ENCODE assay signal across 8 cellular contexts in the genomic region with DNA sequence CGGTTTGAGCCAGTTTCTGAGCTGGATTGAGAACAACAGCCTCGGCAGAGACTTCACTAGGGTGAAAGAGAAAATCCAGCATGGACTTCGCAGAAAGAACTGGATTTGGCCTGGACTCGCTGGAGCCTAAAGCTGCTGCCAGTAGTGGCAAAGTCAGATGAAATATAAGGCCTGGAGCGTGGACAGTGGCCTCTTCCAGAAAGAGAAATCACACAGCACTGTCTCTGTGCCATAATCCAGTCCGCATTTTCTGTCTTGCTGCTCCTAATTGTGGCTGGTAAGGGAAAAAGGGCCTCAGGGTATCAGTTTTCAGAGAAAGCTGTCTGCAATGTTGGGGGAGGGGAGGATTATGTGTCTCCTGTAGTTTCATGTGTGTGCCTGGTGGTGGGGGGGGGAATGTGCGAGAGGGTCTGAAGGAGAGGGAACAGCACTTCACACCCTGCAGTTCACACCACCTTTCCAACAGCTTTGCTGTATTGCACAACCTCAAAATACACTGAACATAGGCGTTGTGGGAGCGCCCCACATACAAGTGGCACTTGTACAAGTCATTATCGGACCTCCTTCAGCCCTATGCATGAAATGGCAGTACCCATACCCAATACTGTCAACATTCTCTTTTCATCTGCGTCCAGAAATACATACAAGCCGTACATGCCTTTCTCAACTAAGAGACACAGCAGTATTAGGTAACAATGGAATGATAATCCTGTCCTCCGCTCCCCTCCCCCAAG.
A peak's percentile ranks its signal among the peaks of the same experiment; 100 is the strongest.
DNase-seq lines count a peak whose midpoint lies in the region; ATAC-seq, FAIRE-seq and TF ChIP-seq lines count a peak whose summit lies in the region.

No MANE protein-coding gene starts in this region.

- H3K79me2 ChIP-seq in astrocyte (ENCODE audit: insufficient read depth, low read length) = no peaks in the 10 kb centered on the region
- no peaks in the 10 kb centered on the region for H3K79me2 ChIP-seq in hepatocyte

- peak overlapping the region; percentile 99 for H3K27ac Mint-ChIP-seq in astrocyte (ENCODE audit: unreplicated experiment)

- H3K4me1 ChIP-seq in astrocyte (ENCODE audit: insufficient read depth, low read length) (peaks cover 32% of the 10 kb centered on the region), hepatocyte (ENCODE audit: insufficient read depth) (peaks cover 32% of the 10 kb centered on the region), vagina (peaks cover 57% of the 10 kb centered on the region)

- H3K4me2 ChIP-seq in astrocyte (ENCODE audit: low read length) = peak overlapping the region; percentile 69
- H3K4me2 ChIP-seq in hepatocyte = peak overlapping the region; percentile 54

- peak overlapping the region; percentile 47 for H3K9ac ChIP-seq in astrocyte (ENCODE audit: low read length)

- peaks cover 53% of the 10 kb centered on the region for H3K4me1 Mint-ChIP-seq in astrocyte (ENCODE audit: low read depth, unreplicated experiment)

- no peak for TF ChIP-seq CTCF in astrocyte (IDR thresholded peaks at IDR 0.05; ENCODE audit: insufficient read depth, low read depth, low read length)
- no peak for TF ChIP-seq CTCF in hepatocyte (IDR thresholded peaks at IDR 0.05; ENCODE audit: poor library complexity)
- peak in 2 of 3 experiments; percentile 6 to 54 for TF ChIP-seq CTCF in vagina (IDR thresholded peaks at IDR 0.05)

- FAIRE-seq in astrocyte (lab: Jason Lieb, UNC) = peak; percentile 82

- TF ChIP-seq POLR2A in vagina (IDR thresholded peaks at IDR 0.05) = peak in 1 of 2 donors; percentile 82

- H2AFZ ChIP-seq in astrocyte (ENCODE audit: low read depth, low read length) (peak overlapping the region; percentile 66), hepatocyte (peak overlapping the region; percentile 25)

- no peaks in the 10 kb centered on the region for H3K9me2 ChIP-seq in hepatocyte (replicated peaks; ENCODE audit: insufficient read depth)

- peak overlapping the region; percentile 24 for H3K4me3 ChIP-seq in astrocyte (ENCODE audit: insufficient read depth, low read depth, low read length)
- H3K4me3 ChIP-seq in hepatocyte = no peak overlapping the region
- peak overlapping the region; percentile 6 to 15 for H3K4me3 ChIP-seq in vagina

- H3K27ac ChIP-seq in astrocyte (ENCODE audit: low read depth, low read length) (peak overlapping the region; percentile 80), hepatocyte (peak overlapping the region; percentile 94), vagina (peak overlapping the region; percentile 88)

- H3K36me3 ChIP-seq in astrocyte (ENCODE audit: insufficient read depth, low read length) (no peaks in the 10 kb centered on the region), hepatocyte (replicated peaks; ENCODE audit: insufficient read depth, low read depth) (no peaks in the 10 kb centered on the region), vagina (no peaks in the 10 kb centered on the region)

- peak; percentile 72 for ATAC-seq in HG02571 (IDR thresholded peaks at IDR 0.05; ENCODE audit: unreplicated experiment)

- H3K9me3 ChIP-seq in astrocyte (ENCODE audit: insufficient read depth, low read depth, low read length) (peaks cover 3% of the 10 kb centered on the region), hepatocyte (ENCODE audit: low read depth) (no peaks in the 10 kb centered on the region), vagina (no peaks in the 10 kb centered on the region)

- no peaks in the 10 kb centered on the region for H4K20me1 ChIP-seq in astrocyte (ENCODE audit: insufficient read depth, low read length)
- no peaks in the 10 kb centered on the region for H4K20me1 ChIP-seq in hepatocyte (ENCODE audit: insufficient read depth, poor library complexity, severe bottlenecking)

- H3K4me3 Mint-ChIP-seq in astrocyte (ENCODE audit: unreplicated experiment) = peak overlapping the region; percentile 55

- H3K27me3 ChIP-seq in astrocyte (ENCODE audit: insufficient read depth, low read length) = no peaks in the 10 kb centered on the region
- no peaks in the 10 kb centered on the region for H3K27me3 ChIP-seq in hepatocyte
- H3K27me3 ChIP-seq in vagina = no peaks in the 10 kb centered on the region

- DNase-seq in ELR (ENCODE audit: low read depth) (peak; percentile 97), NCI-H1436 (lab: John Stamatoyannopoulos, UW) (peak; percentile 98), T-helper 2 cell (peak; percentile 37 to 90 (median 67)), astrocyte (ENCODE audit: low read depth) (peak; percentile 100), hepatocyte (ENCODE audit: low spot score) (peak; percentile 95), renal cortical epithelial cell (ENCODE audit: low read depth) (peak; percentile 95), vagina (ENCODE audit: extremely low spot score in 2 of 2) (peak in 1 of 2 donors; percentile 97)

- H3K9me3 Mint-ChIP-seq in astrocyte (ENCODE audit: unreplicated experiment) = peaks cover 24% of the 10 kb centered on the region

- 30% methylated on average over 13 of the region's 13 CpGs for WGBS in hepatocyte (ENCODE audit: low lambda C conversion rate, missing lambda C conversion rate)

- H3K27me3 Mint-ChIP-seq in astrocyte (ENCODE audit: low read depth, unreplicated experiment) = no peaks in the 10 kb centered on the region

- intact Hi-C loops in vagina (cut with DNase I) = loop anchor here (5.0 kb wide), 1 partner anchor 109 kb away; a partner anchor contains a TSS

- H3K36me3 Mint-ChIP-seq in astrocyte (ENCODE audit: low read depth, unreplicated experiment) = peaks cover 3% of the 10 kb centered on the region

Comparison
In these comparisons a context has a peak if more than half of its experiments do, and no peak if none do; other contexts are left out.
1. CTCF ChIP-seq: peak in vagina (2 of 3); none in astrocyte (single experiment) and hepatocyte (single experiment).
2. Peak in every context shown above with its lines, with median percentiles within 50 percentile points of each other: H3K27ac ChIP-seq.